22 cellular contexts compared by ENCODE assay signal in genomic region chr6:137475103-137475502, GRCh38. TPM values are rescaled to one million over a fixed set of nuclear protein-coding genes. Genes with fewer than 3 reads are reported as not detected.
DNase-seq lines count a peak whose midpoint lies in the region; ATAC-seq, FAIRE-seq and TF ChIP-seq lines count a peak whose summit lies in the region.
"Had no signal": no experiment of that assay in that cellular context is flagged by ENCODE, and none has a peak within 500 bp of the region (broad histone marks: within the 10 kb centered on the region; RNA-seq: fewer than 3 reads in every experiment).

No MANE protein-coding gene starts in this region.

- WGBS in GM12878 (ENCODE audit: insufficient coverage, insufficient replicate concordance, low lambda C conversion rate, missing lambda C conversion rate), result 0% methylated on average over 2 of the region's 2 CpGs

- CTCF ChIA-PET in activated CD4-positive, alpha-beta T cell treated with anti-CD3 and anti-CD28 coated beads for 36 hours (lab: Charles Lee), result interaction anchor here (0.6 to 1.0 kb wide), 3 partner anchors 70 to 120 kb away, joined by 3 read pairs; no protein-coding TSS in a partner anchor
- CTCF ChIA-PET in GM12878 (lab: Yijun Ruan, JAX), result interaction anchor here (0.8 to 1.8 kb wide), 4 partner anchors 14 to 162 kb away, joined by 3 to 4 read pairs (median 3); no protein-coding TSS in a partner anchor

- H3K4me3 Mint-ChIP-seq in activated CD4-positive, alpha-beta T cell treated with anti-CD3 and anti-CD28 coated beads, Interleukin-2, amount 10 ng/mL, durations not matched to agents 24 days and 14 days, result no peak overlapping the region
- H3K4me3 Mint-ChIP-seq in activated CD4-positive, alpha-beta T cell treated with anti-CD3 and anti-CD28 coated beads for 36 hours, result no peak overlapping the region
- H3K4me3 Mint-ChIP-seq in progenitor cell of endocrine pancreas (ENCODE audit: low read depth), result no peak overlapping the region
- H3K4me3 Mint-ChIP-seq: activated naive CD8-positive, alpha-beta T cell; CD4-positive, alpha-beta memory T cell; dendritic cell treated with granulocyte-macrophage colony-stimulating factor and Interleukin-4, amounts not matched to agents 40 ng/mL and 50 ng/mL, for 4 days; natural killer cell treated with Interleukin-12 subunit alpha and Interleukin-12 subunit beta and Interleukin-15 and Interleukin-18, amount 100 ng/mL, for 72 hours had no signal

- intact Hi-C loops in activated CD4-positive, alpha-beta T cell treated with anti-CD3 and anti-CD28 coated beads, Interleukin-2, amount 10 ng/mL, durations not matched to agents 24 days and 14 days (cut with micrococcal nuclease), result no loop called here
- intact Hi-C loops in activated CD4-positive, alpha-beta T cell treated with anti-CD3 and anti-CD28 coated beads for 36 hours (cut with DNase I, micrococcal nuclease), result no loop called here
- intact Hi-C loops in GM12878 (cut with micrococcal nuclease; ENCODE audit: unreplicated experiment), result no loop called here

- no peaks in the 10 kb centered on the region for H4K20me1 ChIP-seq in Karpas-422 (ENCODE audit: insufficient read depth, low read depth, low read length)
- H4K20me1 ChIP-seq in GM12878 (ENCODE audit: control insufficient read depth, insufficient read depth), result no peaks in the 10 kb centered on the region

- TF ChIP-seq EP300 in GM12878 (IDR thresholded peaks at IDR 0.05; ENCODE audit: borderline replicate concordance in 1 of 2, control insufficient read depth in 1 of 2, low read depth in 2 of 2, low read length in 2 of 2), result no peak

- in situ Hi-C loops in GM12878 (cut with MboI), result no loop called here

- no peak overlapping the region for H3K4me3 ChIP-seq in Karpas-422 (ENCODE audit: low read length)
- no peak overlapping the region for H3K4me3 ChIP-seq in GM12878
- H3K4me3 ChIP-seq: body of pancreas had no signal

- H3K4me1 Mint-ChIP-seq in activated CD4-positive, alpha-beta T cell treated with anti-CD3 and anti-CD28 coated beads, Interleukin-2, amount 10 ng/mL, durations not matched to agents 24 days and 14 days, result no peaks in the 10 kb centered on the region
- H3K4me1 Mint-ChIP-seq in activated CD4-positive, alpha-beta T cell treated with anti-CD3 and anti-CD28 coated beads for 36 hours, result no peaks in the 10 kb centered on the region
- H3K4me1 Mint-ChIP-seq in progenitor cell of endocrine pancreas (ENCODE audit: low read depth), result peaks cover 9% of the 10 kb centered on the region
- H3K4me1 Mint-ChIP-seq: CD4-positive, alpha-beta memory T cell had no signal

- H3K9me3 ChIP-seq in Karpas-422 (ENCODE audit: low read length) (no peaks in the 10 kb centered on the region), GM12878 (replicated peaks; ENCODE audit: control insufficient read depth, insufficient read depth, low read length) (no peaks in the 10 kb centered on the region; the same call in 2 of the 3 replicates)
- H3K9me3 ChIP-seq: body of pancreas had no signal

- H2AFZ ChIP-seq in Karpas-422 (ENCODE audit: low read length), result peak overlapping the region; percentile 51; the same call in 1 of the 2 replicates
- H2AFZ ChIP-seq in GM12878 (ENCODE audit: control insufficient read depth, low read depth, low read length), result no peak overlapping the region

- RAD21 ChIA-PET in GM12878 (lab: Charles Lee; ENCODE audit: unreplicated experiment), result interaction anchor here (1.0 kb wide), 1 partner anchor 204 kb away, joined by 3 read pairs; no protein-coding TSS in a partner anchor

- TF ChIP-seq POLR2A in GM12878 (IDR thresholded peaks at IDR 0.05; ENCODE audit: low read depth, low read length), result no peak

- no peaks in the 10 kb centered on the region for H3K36me3 Mint-ChIP-seq in activated CD4-positive, alpha-beta T cell treated with anti-CD3 and anti-CD28 coated beads, Interleukin-2, amount 10 ng/mL, durations not matched to agents 24 days and 14 days (ENCODE audit: low read depth)
- no peaks in the 10 kb centered on the region for H3K36me3 Mint-ChIP-seq in activated CD4-positive, alpha-beta T cell treated with anti-CD3 and anti-CD28 coated beads for 36 hours (ENCODE audit: low read depth)
- H3K36me3 Mint-ChIP-seq in progenitor cell of endocrine pancreas (ENCODE audit: insufficient read depth), result no peaks in the 10 kb centered on the region
- H3K36me3 Mint-ChIP-seq: CD4-positive, alpha-beta memory T cell; natural killer cell treated with Interleukin-12 subunit alpha and Interleukin-12 subunit beta and Interleukin-15 and Interleukin-18, amount 100 ng/mL, for 72 hours had no signal

- SMC1A ChIA-PET in GM12878 (lab: Charles Lee; ENCODE audit: uncharacterized antibody, unreplicated experiment), result interaction anchor here (0.7 kb wide), 1 partner anchor 1161 kb away, joined by 3 read pairs; no protein-coding TSS in a partner anchor

- no peaks in the 10 kb centered on the region for H3K79me2 ChIP-seq in Karpas-422 (ENCODE audit: low read length)
- H3K79me2 ChIP-seq in GM12878 (ENCODE audit: control insufficient read depth, insufficient read depth, low read length), result no peaks in the 10 kb centered on the region

- no peak for ATAC-seq in activated CD4-positive, alpha-beta T cell treated with anti-CD3 and anti-CD28 coated beads for 36 hours
- ATAC-seq in GM12878 (no peak), HG02885 (IDR thresholded peaks at IDR 0.05; ENCODE audit: poor library complexity, unreplicated experiment) (no peak), HG03095 (IDR thresholded peaks at IDR 0.05; ENCODE audit: unreplicated experiment) (no peak)
- ATAC-seq: body of pancreas; left colon; natural killer cell treated with Interleukin-12 subunit alpha and Interleukin-12 subunit beta and Interleukin-15 and Interleukin-18, amount 100 ng/mL, for 72 hours; Panc1 had no signal

- no peak overlapping the region for H3K9ac ChIP-seq in Karpas-422 (ENCODE audit: low read length)
- H3K9ac ChIP-seq in GM12878 (ENCODE audit: control insufficient read depth, insufficient read depth, low read length), result no peak overlapping the region

- H3K27ac Mint-ChIP-seq in activated CD4-positive, alpha-beta T cell treated with anti-CD3 and anti-CD28 coated beads, Interleukin-2, amount 10 ng/mL, durations not matched to agents 24 days and 14 days, result no peak overlapping the region
- H3K27ac Mint-ChIP-seq in activated CD4-positive, alpha-beta T cell treated with anti-CD3 and anti-CD28 coated beads for 36 hours, result no peak overlapping the region
- H3K27ac Mint-ChIP-seq in progenitor cell of endocrine pancreas, result no peak overlapping the region
- H3K27ac Mint-ChIP-seq: activated naive CD8-positive, alpha-beta T cell; CD4-positive, alpha-beta memory T cell; dendritic cell treated with granulocyte-macrophage colony-stimulating factor and Interleukin-4, amounts not matched to agents 40 ng/mL and 50 ng/mL, for 4 days; natural killer cell treated with Interleukin-12 subunit alpha and Interleukin-12 subunit beta and Interleukin-15 and Interleukin-18, amount 100 ng/mL, for 72 hours had no signal

- no peaks in the 10 kb centered on the region for H3K9me2 ChIP-seq in Karpas-422 (replicated peaks; ENCODE audit: insufficient read depth, low read length)

- TF ChIP-seq CTCF in GM12878 (IDR thresholded peaks at IDR 0.05 in 2 of 3, conservative IDR thresholded peaks at IDR 0.05 in 1 of 3; ENCODE audit: control insufficient read depth in 2 of 3, extremely low read depth in 1 of 3, insufficient read depth in 1 of 3, low read depth in 3 of 3, low read length in 3 of 3) (0 out of 6 replicates have a peak, but pooled peaks have one; percentile 6 to 17 (median 9)), progenitor cell of endocrine pancreas (IDR thresholded peaks at IDR 0.05; ENCODE audit: unreplicated experiment) (peak; percentile 32)

- POLR2A ChIA-PET in activated CD4-positive, alpha-beta T cell treated with anti-CD3 and anti-CD28 coated beads for 36 hours (lab: Charles Lee), result no interaction called here
- POLR2A ChIA-PET in GM12878 (lab: Charles Lee), result no interaction called here

- no peaks in the 10 kb centered on the region for H3K9me3 Mint-ChIP-seq in activated CD4-positive, alpha-beta T cell treated with anti-CD3 and anti-CD28 coated beads, Interleukin-2, amount 10 ng/mL, durations not matched to agents 24 days and 14 days
- H3K9me3 Mint-ChIP-seq in activated CD4-positive, alpha-beta T cell treated with anti-CD3 and anti-CD28 coated beads for 36 hours (ENCODE audit: low read depth), result no peaks in the 10 kb centered on the region
- H3K9me3 Mint-ChIP-seq in progenitor cell of endocrine pancreas (ENCODE audit: low read depth), result no peaks in the 10 kb centered on the region
- H3K9me3 Mint-ChIP-seq: CD4-positive, alpha-beta memory T cell; dendritic cell treated with granulocyte-macrophage colony-stimulating factor and Interleukin-4, amounts not matched to agents 40 ng/mL and 50 ng/mL, for 4 days; natural killer cell treated with Interleukin-12 subunit alpha and Interleukin-12 subunit beta and Interleukin-15 and Interleukin-18, amount 100 ng/mL, for 72 hours had no signal

- H3K27ac ChIP-seq in Karpas-422 (ENCODE audit: low read length), result no peak overlapping the region
- H3K27ac ChIP-seq in GM12878 (ENCODE audit: control insufficient read depth, insufficient read depth), result no peak overlapping the region
- H3K27ac ChIP-seq: body of pancreas had no signal

- H3K27me3 Mint-ChIP-seq in activated CD4-positive, alpha-beta T cell treated with anti-CD3 and anti-CD28 coated beads, Interleukin-2, amount 10 ng/mL, durations not matched to agents 24 days and 14 days, result peaks cover 46% of the 10 kb centered on the region
- peaks cover 28% of the 10 kb centered on the region for H3K27me3 Mint-ChIP-seq in activated CD4-positive, alpha-beta T cell treated with anti-CD3 and anti-CD28 coated beads for 36 hours
- H3K27me3 Mint-ChIP-seq in progenitor cell of endocrine pancreas, result peaks cover 29% of the 10 kb centered on the region

- no peak for FAIRE-seq in GM12878 (lab: Jason Lieb, UNC)

- no TSS peak for BruUV-seq in GM12878 (replicated peaks; lab: Mats Ljungman, UMichigan)

- TF ChIP-seq RAD21 in GM12878 (IDR thresholded peaks at IDR 0.05; ENCODE audit: insufficient read depth, low read depth, low read length), result 0 out of 2 replicates have a peak, but pooled peaks have one; percentile 23

- no peaks in the 10 kb centered on the region for H3K27me3 ChIP-seq in Karpas-422 (ENCODE audit: low read length)
- H3K27me3 ChIP-seq in GM12878 (replicated peaks in 1 of 2; ENCODE audit: control insufficient read depth in 2 of 2, insufficient read depth in 2 of 2, low read length in 1 of 2), result peaks cover 0 to 2% of the 10 kb centered on the region in 2 experiments; a peak in 2 of 4 replicates
- H3K27me3 ChIP-seq: body of pancreas had no signal

- peak; percentile 56 for DNase-seq in activated CD4-positive, alpha-beta T cell treated with anti-CD3 and anti-CD28 coated beads, Interleukin-2, amount 10 ng/mL, durations not matched to agents 24 days and 14 days
- no peak for DNase-seq in activated CD4-positive, alpha-beta T cell treated with anti-CD3 and anti-CD28 coated beads for 36 hours
- DNase-seq in Karpas-422 (peak; percentile 51), GM12878 (ENCODE audit: low read depth, low spot score) (no peak), progenitor cell of endocrine pancreas (ENCODE audit: low spot score, unreplicated experiment) (no peak), cerebellar nuclear complex (lab: John Stamatoyannopoulos, UW) (no peak)
- DNase-seq: activated CD4-positive, alpha-beta T cell treated with anti-CD3 and anti-CD28 coated beads, Interleukin-2, amount 50 U/mL, for 48 hours; activated T-cell treated with anti-CD3 and anti-CD28 coated beads, Interleukin-2, amount 50 U/mL, for 1 hour; body of pancreas; CD4-positive, alpha-beta memory T cell; DMS53; left colon; NCI-H1436; NCI-H2171 treated with DMSO at 0.1 percent for 48 hours had no signal

- H3K4me1 ChIP-seq in Karpas-422 (ENCODE audit: low read length) (peaks cover 35% of the 10 kb centered on the region), GM12878 (ENCODE audit: control insufficient read depth, insufficient read depth, low read length) (no peaks in the 10 kb centered on the region)
- H3K4me1 ChIP-seq: body of pancreas had no signal

- H3K36me3 ChIP-seq in Karpas-422 (ENCODE audit: insufficient read depth, low read length) (no peaks in the 10 kb centered on the region), GM12878 (ENCODE audit: control insufficient read depth in 2 of 2, insufficient read depth in 2 of 2, low read length in 1 of 2) (no peaks in the 10 kb centered on the region)

- H3K4me2 ChIP-seq in Karpas-422 (ENCODE audit: low read depth, low read length, poor library complexity, severe bottlenecking) (no peak overlapping the region), GM12878 (ENCODE audit: control insufficient read depth, insufficient read depth) (no peak overlapping the region)

RNA-seq across cellular contexts. Expression of gene OLIG3, which starts 19.1 kb away (rescaled TPM):
- total RNA-seq in activated CD4-positive, alpha-beta T cell treated with anti-CD3 and anti-CD28 coated beads, Interleukin-2, amount 10 ng/mL, durations not matched to agents 24 days and 14 days, result not detected in 2 replicates
- total RNA-seq in activated CD4-positive, alpha-beta T cell treated with anti-CD3 and anti-CD28 coated beads for 36 hours, result not detected
- not detected in 2 replicates for total RNA-seq in Karpas-422 (2014; rRNA removed; shearing (Covaris generic); ENCODE audit: low replicate concordance)
- not detected in 2 replicates for total RNA-seq in GM12878 (2013; cell fraction: nucleolus; rRNA removed)
- total RNA-seq in GM12878 (2014; rRNA removed) (not detected in 2 replicates), GM12878 (2014; rRNA removed; fragmentation: Illumina TruSeq; extraction: Trizol) (not detected in 2 replicates), GM12878 (2021) (not detected in 2 replicates), progenitor cell of endocrine pancreas (not detected in 2 replicates)
- polyA plus RNA-seq in GM12878 (2011; ENCODE audit: low read depth), result not detected
- polyA plus RNA-seq in GM12878 (2011; rRNA removed) (not detected in 2 replicates), GM12878 (2014; fragmentation: Illumina TruSeq; extraction: Trizol) (not detected in 2 replicates), GM12878 (2014; fragmentation: Nextera tagmentation; extraction: Ambion mirVana) (not detected), GM12878 (2014; rRNA removed) (not detected in 2 replicates), GM12878 (2016; fragmentation: Nextera tagmentation; extraction: Ambion mirVana) (not detected)
- polyA plus RNA-seq in GM12878 (2011; cell fraction: cytosol; rRNA removed), result not detected in 2 replicates
- not detected in 2 replicates for polyA plus RNA-seq in GM12878 (2011; cell fraction: nucleus; rRNA removed)
- polyA plus RNA-seq in GM12878 (2012), result not detected in 2 replicates
- polyA minus RNA-seq in GM12878 (2011; rRNA and poly(A)+ RNA removed), result not detected in 2 replicates
- not detected in 2 replicates for polyA minus RNA-seq in GM12878 (2011; cell fraction: cytosol; rRNA and poly(A)+ RNA removed)
- not detected in 2 replicates for polyA minus RNA-seq in GM12878 (2011; cell fraction: nucleus; rRNA and poly(A)+ RNA removed)
- total RNA-seq: body of pancreas; CD4-positive, alpha-beta memory T cell; HT-29; left colon; posterior vena cava had no signal
- polyA plus RNA-seq: CD4-positive, alpha-beta memory T cell had no signal

Comparison
In these comparisons a context has a peak if more than half of its experiments do, and no peak if none do; other contexts are left out.
1. DNase-seq: peak in activated CD4-positive, alpha-beta T cell treated with anti-CD3 and anti-CD28 coated beads, Interleukin-2, amount 10 ng/mL, durations not matched to agents 24 days and 14 days (single experiment) and Karpas-422 (single experiment); none in activated CD4-positive, alpha-beta T cell treated with anti-CD3 and anti-CD28 coated beads for 36 hours (single experiment), GM12878 (single experiment), progenitor cell of endocrine pancreas (single experiment) and cerebellar nuclear complex (0 of 2).